8 cellular contexts compared by ENCODE assay signal in genomic region chr12:121209629-121210572, GRCh38. TPM values are rescaled to one million over a fixed set of nuclear protein-coding genes. Genes with fewer than 3 reads are reported as not detected.
DNase-seq lines count a peak whose midpoint lies in the region; ATAC-seq and TF ChIP-seq lines count a peak whose summit lies in the region.

A gene with protein sequence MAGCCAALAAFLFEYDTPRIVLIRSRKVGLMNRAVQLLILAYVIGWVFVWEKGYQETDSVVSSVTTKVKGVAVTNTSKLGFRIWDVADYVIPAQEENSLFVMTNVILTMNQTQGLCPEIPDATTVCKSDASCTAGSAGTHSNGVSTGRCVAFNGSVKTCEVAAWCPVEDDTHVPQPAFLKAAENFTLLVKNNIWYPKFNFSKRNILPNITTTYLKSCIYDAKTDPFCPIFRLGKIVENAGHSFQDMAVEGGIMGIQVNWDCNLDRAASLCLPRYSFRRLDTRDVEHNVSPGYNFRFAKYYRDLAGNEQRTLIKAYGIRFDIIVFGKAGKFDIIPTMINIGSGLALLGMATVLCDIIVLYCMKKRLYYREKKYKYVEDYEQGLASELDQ (plus strand): TSS chr12:121210129. CDS start chr12:121210165, 36 bp downstream.

- DNase-seq in NCI-H748 (lab: John Stamatoyannopoulos, UW; ENCODE audit: unreplicated experiment): peak; percentile 87
- peak; percentile 87 for DNase-seq in activated CD8-positive, alpha-beta T cell treated with anti-CD3 and anti-CD28 coated beads for 36 hours
- DNase-seq in effector CD4-positive, alpha-beta T cell: peak; percentile 81
- DNase-seq in medulla oblongata (ENCODE audit: extremely low spot score): peak; percentile 81
- peak; percentile 62 for DNase-seq in stimulated activated CD8-positive, alpha-beta memory T cell treated with anti-CD3 and anti-CD28 coated beads, Interleukin-12 subunit alpha, Interleukin-12 subunit beta, amount 100 ng/mL, for 24 hours (ENCODE audit: extremely low read depth)

- peak; percentile 54 for TF ChIP-seq CTCF in C4-2B (conservative IDR thresholded peaks at IDR 0.05)
- TF ChIP-seq CTCF in activated CD8-positive, alpha-beta T cell treated with anti-CD3 and anti-CD28 coated beads for 36 hours (IDR thresholded peaks at IDR 0.05): peak; percentile 32

- POLR2A ChIA-PET in activated CD8-positive, alpha-beta T cell treated with anti-CD3 and anti-CD28 coated beads for 36 hours (lab: Charles Lee): interaction anchor here (0.7 to 1.3 kb wide), 3 partner anchors 12 to 29 kb away, joined by 3 to 5 read pairs (median 3); no protein-coding TSS in a partner anchor

- intact Hi-C loops in activated CD8-positive, alpha-beta T cell treated with anti-CD3 and anti-CD28 coated beads for 36 hours (cut with micrococcal nuclease): loop anchor here (5.0 kb wide), 1 partner anchor 78 kb away; the partner anchor contains the start of gene P2RX7

- peak within 1 kb of the TSS; percentile 85 for H3K27ac Mint-ChIP-seq in activated CD8-positive, alpha-beta T cell treated with anti-CD3 and anti-CD28 coated beads for 36 hours

- peak within 1 kb of the TSS; percentile 74 for H3K4me3 Mint-ChIP-seq in activated CD8-positive, alpha-beta T cell treated with anti-CD3 and anti-CD28 coated beads for 36 hours

- peaks cover 8% of the 10 kb centered on the region for H3K36me3 Mint-ChIP-seq in activated CD8-positive, alpha-beta T cell treated with anti-CD3 and anti-CD28 coated beads for 36 hours (ENCODE audit: low read depth)

- CTCF ChIA-PET in activated CD8-positive, alpha-beta T cell treated with anti-CD3 and anti-CD28 coated beads for 36 hours (lab: Charles Lee): no interaction called here

- peaks cover 32% of the 10 kb centered on the region for H3K4me1 Mint-ChIP-seq in activated CD8-positive, alpha-beta T cell treated with anti-CD3 and anti-CD28 coated beads for 36 hours (ENCODE audit: low read depth)

- no peaks in the 10 kb centered on the region for H3K27me3 Mint-ChIP-seq in activated CD8-positive, alpha-beta T cell treated with anti-CD3 and anti-CD28 coated beads for 36 hours

- peak; percentile 88 for ATAC-seq in GM19328 (IDR thresholded peaks at IDR 0.05; ENCODE audit: unreplicated experiment)
- peak; percentile 70 for ATAC-seq in HG03469 (IDR thresholded peaks at IDR 0.05; ENCODE audit: unreplicated experiment)
- peak; percentile 84 for ATAC-seq in activated CD8-positive, alpha-beta T cell treated with anti-CD3 and anti-CD28 coated beads for 36 hours

- H3K9me3 Mint-ChIP-seq in activated CD8-positive, alpha-beta T cell treated with anti-CD3 and anti-CD28 coated beads for 36 hours: no peaks in the 10 kb centered on the region

- H3K27ac ChIP-seq in C4-2B: peak within 1 kb of the TSS; percentile 84

RNA-seq across cellular contexts. Expression of the gene that starts here (rescaled TPM):
- total RNA-seq in activated CD8-positive, alpha-beta T cell treated with anti-CD3 and anti-CD28 coated beads for 36 hours: 10 to 100 TPM; 12.2 to 15.1 TPM

Comparison
In these comparisons a context has a peak if more than half of its experiments do, and no peak if none do; other contexts are left out.
1. Peak in every context shown above with its lines: DNase-seq, ATAC-seq and H3K27ac ChIP-seq.